In genomic region chr16:29899516-29900101, GRCh38 we compare ENCODE assay signal across 1 cellular context.
A peak's percentile ranks its signal among the peaks of the same experiment; 100 is the strongest.
TF ChIP-seq lines count a peak whose summit lies in the region.

TSS of gene SEZ6L2 (minus strand) at chr16:29899550. CDS start at chr16:29899019, 531 bp downstream.

TF ChIP-seq in HepG2, 621 proteins besides CTCF, POLR2A, EP300 and RAD21 (continued from another document and continues in another):
- no peak for TF ChIP-seq KAT2B (IDR thresholded peaks at IDR 0.05; ENCODE audit: borderline replicate concordance, low read depth, low read length)
- no peak for TF ChIP-seq ZKSCAN5 (CRISPR knock-in tag; IDR thresholded peaks at IDR 0.05)
- no peak for TF ChIP-seq ZNF34 (CRISPR knock-in tag; IDR thresholded peaks at IDR 0.05; ENCODE audit: borderline replicate concordance)
- TF ChIP-seq ZNF616 (CRISPR knock-in tag; IDR thresholded peaks at IDR 0.05; ENCODE audit: low read depth) = no peak; the same call in 1 of the 2 replicates
- TF ChIP-seq PRMT3 (CRISPR knock-in tag; IDR thresholded peaks at IDR 0.05; ENCODE audit: borderline replicate concordance, low read depth) = 0 out of 2 replicates have a peak, but pooled peaks have one; percentile 67
- TF ChIP-seq, protein P1, sequence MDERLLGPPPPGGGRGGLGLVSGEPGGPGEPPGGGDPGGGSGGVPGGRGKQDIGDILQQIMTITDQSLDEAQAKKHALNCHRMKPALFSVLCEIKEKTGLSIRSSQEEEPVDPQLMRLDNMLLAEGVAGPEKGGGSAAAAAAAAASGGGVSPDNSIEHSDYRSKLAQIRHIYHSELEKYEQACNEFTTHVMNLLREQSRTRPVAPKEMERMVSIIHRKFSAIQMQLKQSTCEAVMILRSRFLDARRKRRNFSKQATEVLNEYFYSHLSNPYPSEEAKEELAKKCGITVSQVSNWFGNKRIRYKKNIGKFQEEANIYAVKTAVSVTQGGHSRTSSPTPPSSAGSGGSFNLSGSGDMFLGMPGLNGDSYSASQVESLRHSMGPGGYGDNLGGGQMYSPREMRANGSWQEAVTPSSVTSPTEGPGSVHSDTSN (CRISPR knock-in tag; IDR thresholded peaks at IDR 0.05) = no peak
- TF ChIP-seq ZBTB42 (CRISPR knock-in tag; IDR thresholded peaks at IDR 0.05) = no peak
- TF ChIP-seq GABPB1 (CRISPR knock-in tag; IDR thresholded peaks at IDR 0.05) = peak; percentile 65; the same call in 1 of the 2 replicates
- TF ChIP-seq ZNF296 (CRISPR knock-in tag; conservative IDR thresholded peaks at IDR 0.05) = peak; percentile 69
- no peak for TF ChIP-seq CENPT (CRISPR knock-in tag; IDR thresholded peaks at IDR 0.05; ENCODE audit: low read depth)
- no peak for TF ChIP-seq ZNF354B (CRISPR knock-in tag; IDR thresholded peaks at IDR 0.05)
- TF ChIP-seq ZNF614 (CRISPR knock-in tag; IDR thresholded peaks at IDR 0.05; ENCODE audit: borderline replicate concordance) = peak; percentile 26; the same call in 1 of the 2 replicates
- peak; percentile 78 for TF ChIP-seq MED1 (CRISPR knock-in tag; IDR thresholded peaks at IDR 0.05)
- no peak for TF ChIP-seq IKZF4 (CRISPR knock-in tag; IDR thresholded peaks at IDR 0.05; ENCODE audit: borderline replicate concordance, low read depth, not compliant biosample characterization)
- TF ChIP-seq DPF2 (CRISPR knock-in tag; IDR thresholded peaks at IDR 0.05; ENCODE audit: borderline replicate concordance, low read depth) = no peak
- peak; percentile 93; the same call in 1 of the 2 replicates for TF ChIP-seq ARHGAP35 (CRISPR knock-in tag; IDR thresholded peaks at IDR 0.05; ENCODE audit: borderline replicate concordance)
- TF ChIP-seq GTF2F1 (IDR thresholded peaks at IDR 0.05; ENCODE audit: low read length) = no peak
- TF ChIP-seq TARDBP (CRISPR knock-in tag; IDR thresholded peaks at IDR 0.05) = no peak
- TF ChIP-seq ZNF615 (CRISPR knock-in tag; IDR thresholded peaks at IDR 0.05; ENCODE audit: borderline replicate concordance) = no peak
- no peak for TF ChIP-seq TBP (CRISPR knock-in tag; IDR thresholded peaks at IDR 0.05)
- TF ChIP-seq KLF6 (CRISPR knock-in tag; IDR thresholded peaks at IDR 0.05) = peak; percentile 99; the same call in 1 of the 2 replicates
- no peak for TF ChIP-seq ZNF564 (CRISPR knock-in tag; IDR thresholded peaks at IDR 0.05)
- no peak for TF ChIP-seq ZNF672 (CRISPR knock-in tag; IDR thresholded peaks at IDR 0.05)
- TF ChIP-seq PREB (CRISPR knock-in tag; IDR thresholded peaks at IDR 0.05) = 0 out of 2 replicates have a peak, but pooled peaks have one; percentile 42
- no peak for TF ChIP-seq ZNF547 (CRISPR knock-in tag; IDR thresholded peaks at IDR 0.05)
- TF ChIP-seq POLR2AphosphoS5 (IDR thresholded peaks at IDR 0.05; ENCODE audit: low read depth, low read length) = no peak
- no peak for TF ChIP-seq MEIS1 (CRISPR knock-in tag; IDR thresholded peaks at IDR 0.05; ENCODE audit: borderline replicate concordance)
- peak; percentile 70; the same call in 1 of the 2 replicates for TF ChIP-seq KMT2B (CRISPR knock-in tag; IDR thresholded peaks at IDR 0.05)
- TF ChIP-seq, protein P2, sequence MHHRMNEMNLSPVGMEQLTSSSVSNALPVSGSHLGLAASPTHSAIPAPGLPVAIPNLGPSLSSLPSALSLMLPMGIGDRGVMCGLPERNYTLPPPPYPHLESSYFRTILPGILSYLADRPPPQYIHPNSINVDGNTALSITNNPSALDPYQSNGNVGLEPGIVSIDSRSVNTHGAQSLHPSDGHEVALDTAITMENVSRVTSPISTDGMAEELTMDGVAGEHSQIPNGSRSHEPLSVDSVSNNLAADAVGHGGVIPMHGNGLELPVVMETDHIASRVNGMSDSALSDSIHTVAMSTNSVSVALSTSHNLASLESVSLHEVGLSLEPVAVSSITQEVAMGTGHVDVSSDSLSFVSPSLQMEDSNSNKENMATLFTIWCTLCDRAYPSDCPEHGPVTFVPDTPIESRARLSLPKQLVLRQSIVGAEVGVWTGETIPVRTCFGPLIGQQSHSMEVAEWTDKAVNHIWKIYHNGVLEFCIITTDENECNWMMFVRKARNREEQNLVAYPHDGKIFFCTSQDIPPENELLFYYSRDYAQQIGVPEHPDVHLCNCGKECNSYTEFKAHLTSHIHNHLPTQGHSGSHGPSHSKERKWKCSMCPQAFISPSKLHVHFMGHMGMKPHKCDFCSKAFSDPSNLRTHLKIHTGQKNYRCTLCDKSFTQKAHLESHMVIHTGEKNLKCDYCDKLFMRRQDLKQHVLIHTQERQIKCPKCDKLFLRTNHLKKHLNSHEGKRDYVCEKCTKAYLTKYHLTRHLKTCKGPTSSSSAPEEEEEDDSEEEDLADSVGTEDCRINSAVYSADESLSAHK (CRISPR knock-in tag; IDR thresholded peaks at IDR 0.05; ENCODE audit: borderline replicate concordance) = peak; percentile 93; the same call in 1 of the 2 replicates
- no peak; the same call in 1 of the 2 replicates for TF ChIP-seq ZNF761 (CRISPR knock-in tag; conservative IDR thresholded peaks at IDR 0.05)
- 0 out of 2 replicates have a peak, but pooled peaks have one; percentile 35 for TF ChIP-seq THAP9 (CRISPR knock-in tag; IDR thresholded peaks at IDR 0.05; ENCODE audit: borderline replicate concordance)
- no peak; the same call in 1 of the 2 replicates for TF ChIP-seq SOX13 (IDR thresholded peaks at IDR 0.05)
- peak in 1 of 2 experiments; percentile 46; a peak in 2 of 4 replicates for TF ChIP-seq SOX13 (CRISPR knock-in tag; conservative IDR thresholded peaks at IDR 0.05 in 1 of 2, IDR thresholded peaks at IDR 0.05 in 1 of 2)
- no peak for TF ChIP-seq TAF15 (IDR thresholded peaks at IDR 0.05; ENCODE audit: low read depth, low read length, poor library complexity, severe bottlenecking)
- TF ChIP-seq, protein P3, sequence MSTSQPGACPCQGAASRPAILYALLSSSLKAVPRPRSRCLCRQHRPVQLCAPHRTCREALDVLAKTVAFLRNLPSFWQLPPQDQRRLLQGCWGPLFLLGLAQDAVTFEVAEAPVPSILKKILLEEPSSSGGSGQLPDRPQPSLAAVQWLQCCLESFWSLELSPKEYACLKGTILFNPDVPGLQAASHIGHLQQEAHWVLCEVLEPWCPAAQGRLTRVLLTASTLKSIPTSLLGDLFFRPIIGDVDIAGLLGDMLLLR (CRISPR knock-in tag; IDR thresholded peaks at IDR 0.05) = no peak
- TF ChIP-seq THRA (CRISPR knock-in tag; IDR thresholded peaks at IDR 0.05; ENCODE audit: borderline replicate concordance) = peak; percentile 86
- 0 out of 2 replicates have a peak, but pooled peaks have one; percentile 69 for TF ChIP-seq ZSCAN25 (CRISPR knock-in tag; IDR thresholded peaks at IDR 0.05)
- no peak for TF ChIP-seq ZNF841 (CRISPR knock-in tag; IDR thresholded peaks at IDR 0.05; ENCODE audit: borderline replicate concordance)
- no peak for TF ChIP-seq TCF12 (IDR thresholded peaks at IDR 0.05)
- 0 out of 2 replicates have a peak, but pooled peaks have one; percentile 30 for TF ChIP-seq TCF12 (CRISPR knock-in tag; IDR thresholded peaks at IDR 0.05)
- TF ChIP-seq SP4 (CRISPR knock-in tag; IDR thresholded peaks at IDR 0.05) = no peak
- TF ChIP-seq PPARG (CRISPR knock-in tag; conservative IDR thresholded peaks at IDR 0.05) = no peak; the same call in 1 of the 2 replicates
- no peak for TF ChIP-seq POLR2AphosphoS2 (IDR thresholded peaks at IDR 0.05; ENCODE audit: low read depth, low read length)
- TF ChIP-seq, protein P4, sequence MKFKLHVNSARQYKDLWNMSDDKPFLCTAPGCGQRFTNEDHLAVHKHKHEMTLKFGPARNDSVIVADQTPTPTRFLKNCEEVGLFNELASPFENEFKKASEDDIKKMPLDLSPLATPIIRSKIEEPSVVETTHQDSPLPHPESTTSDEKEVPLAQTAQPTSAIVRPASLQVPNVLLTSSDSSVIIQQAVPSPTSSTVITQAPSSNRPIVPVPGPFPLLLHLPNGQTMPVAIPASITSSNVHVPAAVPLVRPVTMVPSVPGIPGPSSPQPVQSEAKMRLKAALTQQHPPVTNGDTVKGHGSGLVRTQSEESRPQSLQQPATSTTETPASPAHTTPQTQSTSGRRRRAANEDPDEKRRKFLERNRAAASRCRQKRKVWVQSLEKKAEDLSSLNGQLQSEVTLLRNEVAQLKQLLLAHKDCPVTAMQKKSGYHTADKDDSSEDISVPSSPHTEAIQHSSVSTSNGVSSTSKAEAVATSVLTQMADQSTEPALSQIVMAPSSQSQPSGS (CRISPR knock-in tag; IDR thresholded peaks at IDR 0.05) = peak; percentile 7; the same call in 1 of the 2 replicates
- no peak for TF ChIP-seq NBN (conservative IDR thresholded peaks at IDR 0.05)
- peak; percentile 85; the same call in 1 of the 2 replicates for TF ChIP-seq KLF13 (CRISPR knock-in tag; IDR thresholded peaks at IDR 0.05)
- no peak for TF ChIP-seq FOXA1 (IDR thresholded peaks at IDR 0.05)
- TF ChIP-seq FOXA1 (CRISPR knock-in tag; IDR thresholded peaks at IDR 0.05) = no peak
- peak; percentile 21; the same call in 1 of the 2 replicates for TF ChIP-seq ZNF576 (CRISPR knock-in tag; IDR thresholded peaks at IDR 0.05)
- TF ChIP-seq NFYB (CRISPR knock-in tag; IDR thresholded peaks at IDR 0.05) = no peak
- TF ChIP-seq ZNF326 (CRISPR knock-in tag; IDR thresholded peaks at IDR 0.05; ENCODE audit: borderline replicate concordance) = no peak
- no peak for TF ChIP-seq ZNF713 (CRISPR knock-in tag; IDR thresholded peaks at IDR 0.05)
- no peak for TF ChIP-seq KDM6A (CRISPR knock-in tag; IDR thresholded peaks at IDR 0.05; ENCODE audit: low read depth)
- TF ChIP-seq CENPX (CRISPR knock-in tag; IDR thresholded peaks at IDR 0.05) = no peak
- 0 out of 2 replicates have a peak, but pooled peaks have one; percentile 9 for TF ChIP-seq ARID5B (CRISPR knock-in tag; IDR thresholded peaks at IDR 0.05)
- TF ChIP-seq JDP2 (CRISPR knock-in tag; IDR thresholded peaks at IDR 0.05; ENCODE audit: borderline replicate concordance) = no peak
- peak; percentile 99; the same call in 1 of the 2 replicates for TF ChIP-seq HOXA5 (CRISPR knock-in tag; IDR thresholded peaks at IDR 0.05)
- peak; percentile 92 for TF ChIP-seq FOXM1 (CRISPR knock-in tag; IDR thresholded peaks at IDR 0.05)
- no peak for TF ChIP-seq HDAC6 (IDR thresholded peaks at IDR 0.05; ENCODE audit: low read depth, low read length)
- no peak for TF ChIP-seq ZKSCAN8 (CRISPR knock-in tag; IDR thresholded peaks at IDR 0.05; ENCODE audit: borderline replicate concordance)
